ENCODE assay signal across 15 cellular contexts in the genomic region with DNA sequence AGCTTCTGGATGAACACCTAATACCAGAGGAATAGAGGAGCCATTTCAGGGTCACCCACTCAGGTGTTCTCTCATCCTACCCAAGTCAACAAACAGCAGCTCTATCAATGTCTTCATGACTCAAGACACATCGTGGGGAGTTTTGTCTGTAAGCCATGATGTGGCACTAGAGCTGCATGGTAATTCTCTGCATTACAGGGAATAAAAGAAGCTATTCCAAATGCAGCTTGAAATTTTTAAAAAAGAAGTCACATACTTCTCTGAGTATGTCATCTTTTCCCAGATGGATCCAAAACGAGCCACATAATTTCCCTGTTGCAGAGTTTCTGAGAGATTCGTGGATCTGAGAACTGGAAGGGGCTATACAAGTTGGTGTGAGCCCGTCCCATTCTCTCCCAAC. TPM values are rescaled to one million over a fixed set of nuclear protein-coding genes. Genes with fewer than 3 reads are reported as not detected.
DNase-seq lines count a peak whose midpoint lies in the region; ATAC-seq and TF ChIP-seq lines count a peak whose summit lies in the region.
"Had no signal": no experiment of that assay in that cellular context is flagged by ENCODE, and none has a peak within 500 bp of the region (broad histone marks: within the 10 kb centered on the region; RNA-seq: fewer than 3 reads in every experiment).

No MANE protein-coding gene starts in this region.

- TF ChIP-seq EP300 in sigmoid colon (IDR thresholded peaks at IDR 0.05): no peak

- peaks cover 4% of the 10 kb centered on the region for H3K4me1 Mint-ChIP-seq in activated CD4-positive, alpha-beta T cell treated with anti-CD3 and anti-CD28 coated beads, Interleukin-2, amount 10 ng/mL, durations not matched to agents 7 days and 5 days
- H3K4me1 Mint-ChIP-seq: activated T-helper 17 cell treated with anti-CD3 and anti-CD28 coated beads, Interleukin-2, amount 50 U/mL, for 72 hours; stimulated activated naive B cell treated with anti-CD40 and anti-IgM and Interleukin-4, amounts not matched to agents 10 μg/mL and 1 μg/mL and 100 μg/mL, for 72 hours had no signal

- no peak overlapping the region for H3K9ac ChIP-seq in fibroblast of lung (ENCODE audit: insufficient read depth, low read length)

- ATAC-seq in RWPE2 (ENCODE audit: low read depth) (peak; percentile 24; the same call in 1 of the 3 replicates), left lung (no peak), gastrocnemius medialis (no peak)
- ATAC-seq: activated CD8-positive, alpha-beta T cell treated with anti-CD3 and anti-CD28 coated beads for 36 hours; activated T-helper 17 cell treated with anti-CD3 and anti-CD28 coated beads, Interleukin-2, amount 50 U/mL, for 72 hours; sciatic nerve; stimulated activated naive B cell treated with anti-CD40 and anti-IgM and Interleukin-4, amounts not matched to agents 10 μg/mL and 1 μg/mL and 100 μg/mL, for 72 hours had no signal

- TF ChIP-seq CTCF in RWPE2 (IDR thresholded peaks at IDR 0.05; ENCODE audit: poor library complexity, severe bottlenecking) (peak; percentile 41), fibroblast of lung (conservative IDR thresholded peaks at IDR 0.05 in 1 of 2, IDR thresholded peaks at IDR 0.05 in 1 of 2; ENCODE audit: low read depth in 1 of 2, low read length in 2 of 2) (peak; percentile 13 to 24), sigmoid colon (IDR thresholded peaks at IDR 0.05) (no peak), left lung (IDR thresholded peaks at IDR 0.05) (no peak), gastrocnemius medialis (IDR thresholded peaks at IDR 0.05 in 4 of 5, conservative IDR thresholded peaks at IDR 0.05 in 1 of 5) (no peak)

- POLR2A ChIA-PET in activated CD4-positive, alpha-beta T cell treated with anti-CD3 and anti-CD28 coated beads, Interleukin-2, amount 10 ng/mL, durations not matched to agents 7 days and 5 days (lab: Charles Lee): no interaction called here

- H3K27ac Mint-ChIP-seq in activated CD4-positive, alpha-beta T cell treated with anti-CD3 and anti-CD28 coated beads, Interleukin-2, amount 10 ng/mL, durations not matched to agents 7 days and 5 days: no peak overlapping the region
- H3K27ac Mint-ChIP-seq: activated CD8-positive, alpha-beta T cell treated with anti-CD3 and anti-CD28 coated beads for 36 hours; activated T-helper 17 cell treated with anti-CD3 and anti-CD28 coated beads, Interleukin-2, amount 50 U/mL, for 72 hours; stimulated activated naive B cell treated with anti-CD40 and anti-IgM and Interleukin-4, amounts not matched to agents 10 μg/mL and 1 μg/mL and 100 μg/mL, for 72 hours had no signal

- H3K36me3 ChIP-seq in RWPE2 (ENCODE audit: low read depth): peaks cover 19% of the 10 kb centered on the region; the same call in 1 of the 2 replicates
- no peaks in the 10 kb centered on the region for H3K36me3 ChIP-seq in fibroblast of lung (ENCODE audit: control insufficient read depth, insufficient read depth, low read length)
- no peaks in the 10 kb centered on the region for H3K36me3 ChIP-seq in sigmoid colon
- H3K36me3 ChIP-seq in left lung: no peaks in the 10 kb centered on the region
- H3K36me3 ChIP-seq in gastrocnemius medialis: no peaks in the 10 kb centered on the region

- no peak overlapping the region for H3K4me3 Mint-ChIP-seq in activated CD4-positive, alpha-beta T cell treated with anti-CD3 and anti-CD28 coated beads, Interleukin-2, amount 10 ng/mL, durations not matched to agents 7 days and 5 days
- H3K4me3 Mint-ChIP-seq: activated CD8-positive, alpha-beta T cell treated with anti-CD3 and anti-CD28 coated beads for 36 hours; activated T-helper 17 cell treated with anti-CD3 and anti-CD28 coated beads, Interleukin-2, amount 50 U/mL, for 72 hours; stimulated activated naive B cell treated with anti-CD40 and anti-IgM and Interleukin-4, amounts not matched to agents 10 μg/mL and 1 μg/mL and 100 μg/mL, for 72 hours had no signal

- TF ChIP-seq POLR2A in sigmoid colon (IDR thresholded peaks at IDR 0.05) (no peak), gastrocnemius medialis (IDR thresholded peaks at IDR 0.05) (no peak)

- no peaks in the 10 kb centered on the region for H3K9me3 ChIP-seq in RWPE2 (ENCODE audit: severe bottlenecking)
- H3K9me3 ChIP-seq in fibroblast of lung (ENCODE audit: control insufficient read depth, insufficient read depth, low read depth, low read length): no peaks in the 10 kb centered on the region
- H3K9me3 ChIP-seq in sigmoid colon: no peaks in the 10 kb centered on the region
- no peaks in the 10 kb centered on the region for H3K9me3 ChIP-seq in left lung
- no peaks in the 10 kb centered on the region for H3K9me3 ChIP-seq in gastrocnemius medialis
- H3K9me3 ChIP-seq: body of pancreas had no signal

- no peaks in the 10 kb centered on the region for H3K79me2 ChIP-seq in fibroblast of lung (ENCODE audit: control insufficient read depth, insufficient read depth, low read length)

- CTCF ChIA-PET in activated CD4-positive, alpha-beta T cell treated with anti-CD3 and anti-CD28 coated beads, Interleukin-2, amount 10 ng/mL, durations not matched to agents 7 days and 5 days (lab: Charles Lee): no interaction called here

- H3K27me3 ChIP-seq in RWPE2 (ENCODE audit: insufficient read depth, poor library complexity, severe bottlenecking) (no peaks in the 10 kb centered on the region), fibroblast of lung (ENCODE audit: control insufficient read depth, insufficient read depth, low read length) (no peaks in the 10 kb centered on the region), sigmoid colon (no peaks in the 10 kb centered on the region), left lung (peaks cover 0 to 1% of the 10 kb centered on the region in 2 donors), gastrocnemius medialis (no peaks in the 10 kb centered on the region)
- H3K27me3 ChIP-seq: body of pancreas had no signal

- H4K20me1 ChIP-seq in fibroblast of lung (ENCODE audit: control insufficient read depth, extremely low read depth, insufficient read depth, low read length): no peaks in the 10 kb centered on the region

- no peak overlapping the region for H3K4me3 ChIP-seq in RWPE2 (ENCODE audit: severe bottlenecking)
- no peak overlapping the region for H3K4me3 ChIP-seq in fibroblast of lung (replicated peaks in 1 of 4; ENCODE audit: control extremely low read depth in 1 of 4, insufficient read depth in 1 of 4, low read depth in 3 of 4, low read length in 4 of 4)
- no peak overlapping the region for H3K4me3 ChIP-seq in sigmoid colon
- no peak overlapping the region for H3K4me3 ChIP-seq in left lung
- H3K4me3 ChIP-seq in gastrocnemius medialis: no peak overlapping the region
- H3K4me3 ChIP-seq: body of pancreas had no signal

- peak overlapping the region; percentile 48 for H3K4me2 ChIP-seq in fibroblast of lung (ENCODE audit: extremely low read depth, insufficient read depth, low read length)

- H3K4me1 ChIP-seq in RWPE2 (ENCODE audit: insufficient read depth, poor library complexity, severe bottlenecking): peaks cover 19% of the 10 kb centered on the region
- peaks cover 5% of the 10 kb centered on the region for H3K4me1 ChIP-seq in fibroblast of lung (ENCODE audit: control insufficient read depth, extremely low read depth, insufficient read depth, low read length)
- no peaks in the 10 kb centered on the region for H3K4me1 ChIP-seq in sigmoid colon
- no peaks in the 10 kb centered on the region for H3K4me1 ChIP-seq in left lung
- no peaks in the 10 kb centered on the region for H3K4me1 ChIP-seq in gastrocnemius medialis
- H3K4me1 ChIP-seq: body of pancreas had no signal

- H3K27ac ChIP-seq in RWPE2 (ENCODE audit: poor library complexity, severe bottlenecking) (no peak overlapping the region), fibroblast of lung (ENCODE audit: insufficient read depth, low read length) (no peak overlapping the region), sigmoid colon (no peak overlapping the region), left lung (no peak overlapping the region), gastrocnemius medialis (no peak overlapping the region)
- H3K27ac ChIP-seq: body of pancreas had no signal

- H3K27me3 Mint-ChIP-seq in activated CD4-positive, alpha-beta T cell treated with anti-CD3 and anti-CD28 coated beads, Interleukin-2, amount 10 ng/mL, durations not matched to agents 7 days and 5 days: peaks cover 2% of the 10 kb centered on the region

- no peak overlapping the region for H2AFZ ChIP-seq in fibroblast of lung (ENCODE audit: low read length)

- no peaks in the 10 kb centered on the region for H3K9me3 Mint-ChIP-seq in activated CD4-positive, alpha-beta T cell treated with anti-CD3 and anti-CD28 coated beads, Interleukin-2, amount 10 ng/mL, durations not matched to agents 7 days and 5 days
- H3K9me3 Mint-ChIP-seq: activated CD8-positive, alpha-beta T cell treated with anti-CD3 and anti-CD28 coated beads for 36 hours; activated T-helper 17 cell treated with anti-CD3 and anti-CD28 coated beads, Interleukin-2, amount 50 U/mL, for 72 hours had no signal

- intact Hi-C loops in sigmoid colon (cut with DNase I) (no loop called here), left lung (cut with DNase I) (no loop called here), gastrocnemius medialis (cut with DNase I; ENCODE audit: low total_unique reads) (no loop called here)

- H3K36me3 Mint-ChIP-seq in activated CD4-positive, alpha-beta T cell treated with anti-CD3 and anti-CD28 coated beads, Interleukin-2, amount 10 ng/mL, durations not matched to agents 7 days and 5 days (ENCODE audit: low read depth): no peaks in the 10 kb centered on the region
- H3K36me3 Mint-ChIP-seq: stimulated activated naive B cell treated with anti-CD40 and anti-IgM and Interleukin-4, amounts not matched to agents 10 μg/mL and 1 μg/mL and 100 μg/mL, for 72 hours had no signal

- DNase-seq in GM03348 (ENCODE audit: low spot score): peak; percentile 63
- no peak for DNase-seq in RWPE2 (ENCODE audit: low spot score)
- DNase-seq in fibroblast of lung (ENCODE audit: low read depth in 2 of 2): peak; percentile 69 to 75
- peak; percentile 2 for DNase-seq in sigmoid colon
- no peak for DNase-seq in activated CD4-positive, alpha-beta T cell treated with anti-CD3 and anti-CD28 coated beads, Interleukin-2, amount 10 ng/mL, durations not matched to agents 7 days and 5 days
- no peak for DNase-seq in left lung
- DNase-seq in gastrocnemius medialis: no peak
- DNase-seq: activated CD8-positive, alpha-beta T cell treated with anti-CD3 and anti-CD28 coated beads for 36 hours; body of pancreas; Calu3; effector memory CD4-positive, alpha-beta T cell; NCI-H2029; stimulated activated naive B cell treated with anti-CD40 and anti-IgM and Interleukin-4, amounts not matched to agents 10 μg/mL and 1 μg/mL and 100 μg/mL, for 72 hours had no signal

- 73 to 86% methylated on average over 4 of the region's 4 CpGs for WGBS in sigmoid colon, 2 donors

- in situ Hi-C loops in gastrocnemius medialis (cut with MboI; ENCODE audit: low sequenced_read_pairs in 4 of 4): loop anchor here in 1 of 4 donors (25.0 kb wide), 1 partner anchor 228 kb away; no protein-coding TSS in a partner anchor

RNA-seq across cellular contexts. Expression of gene THSD4, which starts 6.1 kb away (rescaled TPM):
- total RNA-seq in fibroblast of lung (58.0 and 95.5 TPM in 2 replicates), sigmoid colon (1 to 10 TPM; 1.4 to 2.2 (median 2.0) TPM), left lung (10 to 100 TPM; 24.6 to 43.3 TPM), gastrocnemius medialis (1 to 10 TPM in 1 of 4 donors, under 1 TPM in 3; 0.35 to 3.1 (median 0.60) TPM)
- polyA plus RNA-seq in fibroblast of lung (36.6 and 43.1 TPM in 2 replicates), sigmoid colon (1 to 10 TPM; 2.4 to 7.8 (median 5.1) TPM)
- polyA plus RNA-seq in fibroblast of lung (2012): 47.2 and 71.9 TPM in 2 replicates
- 88.2 and 129 TPM in 2 replicates for polyA minus RNA-seq in fibroblast of lung (ENCODE audit: low replicate concordance)
- not detected for total RNA-seq in activated CD4-positive, alpha-beta T cell treated with anti-CD3 and anti-CD28 coated beads, Interleukin-2, amount 10 ng/mL, durations not matched to agents 7 days and 5 days
- total RNA-seq: activated CD8-positive, alpha-beta T cell treated with anti-CD3 and anti-CD28 coated beads for 36 hours had no signal

Comparison
In these comparisons a context has a peak if more than half of its experiments do, and no peak if none do; other contexts are left out.
1. DNase-seq: peak in GM03348 (single experiment), fibroblast of lung (2 of 2) and sigmoid colon (single experiment); none in RWPE2 (single experiment), activated CD4-positive, alpha-beta T cell treated with anti-CD3 and anti-CD28 coated beads, Interleukin-2, amount 10 ng/mL, durations not matched to agents 7 days and 5 days (single experiment), left lung (0 of 2) and gastrocnemius medialis (0 of 2).
2. CTCF ChIP-seq: peak in RWPE2 (single experiment) and fibroblast of lung (2 of 2); none in sigmoid colon (0 of 4), left lung (0 of 2) and gastrocnemius medialis (0 of 5).
3. RNA of gene THSD4, which starts 6.1 kb away (total RNA-seq): 58.0 to 95.5 TPM in fibroblast of lung and 24.6 to 43.3 TPM in left lung; 1.4 to 2.2 TPM in sigmoid colon, 0.35 to 3.1 TPM in gastrocnemius medialis and not detected in activated CD4-positive, alpha-beta T cell treated with anti-CD3 and anti-CD28 coated beads, Interleukin-2, amount 10 ng/mL, durations not matched to agents 7 days and 5 days; every median in the first group is over 4 times any median in the second.